1 cellular context compared by ENCODE assay signal in the genomic region with DNA sequence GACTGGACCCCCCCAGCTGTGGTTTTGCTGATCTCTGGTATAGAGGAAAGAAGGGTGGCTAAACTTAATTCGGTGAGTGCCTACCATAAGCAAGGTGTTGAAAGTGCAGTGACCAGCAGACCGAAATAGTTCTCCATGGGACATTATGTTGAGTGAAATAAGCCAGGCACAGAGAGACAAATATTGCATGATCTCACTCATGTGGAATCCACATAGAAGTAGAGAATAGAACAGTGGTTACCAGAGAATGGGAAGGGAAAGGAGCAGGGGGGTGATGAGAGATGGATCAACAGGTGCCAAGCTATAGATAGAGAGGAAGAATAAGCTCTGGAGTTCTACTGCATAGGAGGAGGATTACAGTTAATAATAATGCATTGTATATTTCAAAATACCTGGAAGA.
TF ChIP-seq lines count a peak whose summit lies in the region.

No MANE protein-coding gene starts in this region.

TF ChIP-seq in K562, 482 proteins besides CTCF, POLR2A, EP300 and RAD21:
- TF ChIP-seq MEIS2 (IDR thresholded peaks at IDR 0.05; ENCODE audit: partially characterized antibody) (peak; percentile 15), STAT5A (IDR thresholded peaks at IDR 0.05; ENCODE audit: borderline replicate concordance, low read length) (no peak)
TF ChIP-seq in K562: peak in this region for 1.
